2 cellular contexts compared by ENCODE assay signal in the genomic region with DNA sequence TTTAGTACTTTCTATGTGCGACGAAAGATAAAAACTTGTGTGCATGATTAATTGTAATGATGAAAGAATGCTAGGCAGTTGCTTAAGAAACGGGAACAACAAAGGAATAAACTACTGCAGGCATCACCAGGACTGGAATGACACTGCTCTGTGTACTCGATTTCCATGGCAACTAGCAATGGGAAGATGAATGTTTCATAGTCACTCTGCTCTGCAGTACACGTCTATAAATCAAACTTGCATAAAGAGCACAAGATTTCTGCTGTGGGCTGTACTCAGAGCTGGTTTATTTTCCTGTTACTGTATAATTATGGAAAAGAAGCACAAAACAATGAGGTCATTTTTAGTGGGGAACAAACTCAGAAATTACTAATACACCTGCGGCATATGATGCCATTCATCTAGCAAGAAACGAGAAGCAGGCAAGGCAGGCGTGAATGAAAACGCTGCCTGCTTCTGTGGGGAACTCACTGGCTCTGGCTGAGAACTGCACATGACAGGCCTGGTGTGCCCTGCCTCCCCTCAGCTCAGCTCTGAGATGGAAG.
TF ChIP-seq lines count a peak whose summit lies in the region.

No MANE protein-coding gene starts in this region.

TF ChIP-seq in HEK293, 187 proteins besides CTCF, POLR2A, EP300 and RAD21 (continued from another document and continues in another):
- TF ChIP-seq, protein P1, sequence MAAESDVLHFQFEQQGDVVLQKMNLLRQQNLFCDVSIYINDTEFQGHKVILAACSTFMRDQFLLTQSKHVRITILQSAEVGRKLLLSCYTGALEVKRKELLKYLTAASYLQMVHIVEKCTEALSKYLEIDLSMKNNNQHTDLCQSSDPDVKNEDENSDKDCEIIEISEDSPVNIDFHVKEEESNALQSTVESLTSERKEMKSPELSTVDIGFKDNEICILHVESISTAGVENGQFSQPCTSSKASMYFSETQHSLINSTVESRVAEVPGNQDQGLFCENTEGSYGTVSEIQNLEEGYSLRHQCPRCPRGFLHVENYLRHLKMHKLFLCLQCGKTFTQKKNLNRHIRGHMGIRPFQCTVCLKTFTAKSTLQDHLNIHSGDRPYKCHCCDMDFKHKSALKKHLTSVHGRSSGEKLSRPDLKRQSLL (tag by site-specific recombination; IDR thresholded peaks at IDR 0.05) = no peak
- TF ChIP-seq ZNF701 (tag by site-specific recombination; IDR thresholded peaks at IDR 0.05) = no peak
- TF ChIP-seq ZNF529 (tag by site-specific recombination; IDR thresholded peaks at IDR 0.05; ENCODE audit: insufficient replicate concordance) = no peak
- TF ChIP-seq ZNF626 (tag by site-specific recombination; IDR thresholded peaks at IDR 0.05) = no peak
- TF ChIP-seq ZNF24 (tag by site-specific recombination; IDR thresholded peaks at IDR 0.05) = peak; percentile 48; the same call in 1 of the 2 replicates
- TF ChIP-seq ZNF596 (tag by site-specific recombination; IDR thresholded peaks at IDR 0.05) = no peak
- no peak for TF ChIP-seq ZNF214 (tag by site-specific recombination; IDR thresholded peaks at IDR 0.05; ENCODE audit: borderline replicate concordance)
- TF ChIP-seq ZBTB20 (tag by site-specific recombination; IDR thresholded peaks at IDR 0.05) = peak; percentile 32; the same call in 1 of the 2 replicates
- TF ChIP-seq, protein P2, sequence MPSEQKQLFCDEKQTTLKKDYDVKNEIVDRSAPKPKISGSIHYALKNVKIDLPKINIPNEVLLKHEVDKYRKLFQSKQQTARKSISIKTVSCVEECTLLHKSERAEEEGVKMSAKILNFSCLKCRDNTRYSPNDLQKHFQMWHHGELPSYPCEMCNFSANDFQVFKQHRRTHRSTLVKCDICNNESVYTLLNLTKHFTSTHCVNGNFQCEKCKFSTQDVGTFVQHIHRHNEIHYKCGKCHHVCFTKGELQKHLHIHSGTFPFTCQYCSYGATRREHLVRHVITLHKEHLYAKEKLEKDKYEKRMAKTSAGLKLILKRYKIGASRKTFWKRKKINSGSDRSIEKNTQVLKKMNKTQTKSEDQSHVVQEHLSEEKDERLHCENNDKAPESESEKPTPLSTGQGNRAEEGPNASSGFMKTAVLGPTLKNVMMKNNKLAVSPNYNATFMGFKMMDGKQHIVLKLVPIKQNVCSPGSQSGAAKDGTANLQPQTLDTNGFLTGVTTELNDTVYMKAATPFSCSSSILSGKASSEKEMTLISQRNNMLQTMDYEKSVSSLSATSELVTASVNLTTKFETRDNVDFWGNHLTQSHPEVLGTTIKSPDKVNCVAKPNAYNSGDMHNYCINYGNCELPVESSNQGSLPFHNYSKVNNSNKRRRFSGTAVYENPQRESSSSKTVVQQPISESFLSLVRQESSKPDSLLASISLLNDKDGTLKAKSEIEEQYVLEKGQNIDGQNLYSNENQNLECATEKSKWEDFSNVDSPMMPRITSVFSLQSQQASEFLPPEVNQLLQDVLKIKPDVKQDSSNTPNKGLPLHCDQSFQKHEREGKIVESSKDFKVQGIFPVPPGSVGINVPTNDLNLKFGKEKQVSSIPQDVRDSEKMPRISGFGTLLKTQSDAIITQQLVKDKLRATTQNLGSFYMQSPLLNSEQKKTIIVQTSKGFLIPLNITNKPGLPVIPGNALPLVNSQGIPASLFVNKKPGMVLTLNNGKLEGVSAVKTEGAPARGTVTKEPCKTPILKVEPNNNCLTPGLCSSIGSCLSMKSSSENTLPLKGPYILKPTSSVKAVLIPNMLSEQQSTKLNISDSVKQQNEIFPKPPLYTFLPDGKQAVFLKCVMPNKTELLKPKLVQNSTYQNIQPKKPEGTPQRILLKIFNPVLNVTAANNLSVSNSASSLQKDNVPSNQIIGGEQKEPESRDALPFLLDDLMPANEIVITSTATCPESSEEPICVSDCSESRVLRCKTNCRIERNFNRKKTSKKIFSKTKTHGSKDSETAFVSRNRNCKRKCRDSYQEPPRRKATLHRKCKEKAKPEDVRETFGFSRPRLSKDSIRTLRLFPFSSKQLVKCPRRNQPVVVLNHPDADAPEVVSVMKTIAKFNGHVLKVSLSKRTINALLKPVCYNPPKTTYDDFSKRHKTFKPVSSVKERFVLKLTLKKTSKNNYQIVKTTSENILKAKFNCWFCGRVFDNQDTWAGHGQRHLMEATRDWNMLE (tag by site-specific recombination; conservative IDR thresholded peaks at IDR 0.05; ENCODE audit: low read depth) = peak; percentile 20; the same call in 1 of the 2 replicates
- TF ChIP-seq, protein P3, sequence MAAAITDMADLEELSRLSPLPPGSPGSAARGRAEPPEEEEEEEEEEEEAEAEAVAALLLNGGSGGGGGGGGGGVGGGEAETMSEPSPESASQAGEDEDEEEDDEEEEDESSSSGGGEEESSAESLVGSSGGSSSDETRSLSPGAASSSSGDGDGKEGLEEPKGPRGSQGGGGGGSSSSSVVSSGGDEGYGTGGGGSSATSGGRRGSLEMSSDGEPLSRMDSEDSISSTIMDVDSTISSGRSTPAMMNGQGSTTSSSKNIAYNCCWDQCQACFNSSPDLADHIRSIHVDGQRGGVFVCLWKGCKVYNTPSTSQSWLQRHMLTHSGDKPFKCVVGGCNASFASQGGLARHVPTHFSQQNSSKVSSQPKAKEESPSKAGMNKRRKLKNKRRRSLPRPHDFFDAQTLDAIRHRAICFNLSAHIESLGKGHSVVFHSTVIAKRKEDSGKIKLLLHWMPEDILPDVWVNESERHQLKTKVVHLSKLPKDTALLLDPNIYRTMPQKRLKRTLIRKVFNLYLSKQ (tag by site-specific recombination; IDR thresholded peaks at IDR 0.05; ENCODE audit: borderline replicate concordance) = no peak
- TF ChIP-seq ZNF629 (tag by site-specific recombination; IDR thresholded peaks at IDR 0.05) = peak; percentile 63
- TF ChIP-seq, protein P4, sequence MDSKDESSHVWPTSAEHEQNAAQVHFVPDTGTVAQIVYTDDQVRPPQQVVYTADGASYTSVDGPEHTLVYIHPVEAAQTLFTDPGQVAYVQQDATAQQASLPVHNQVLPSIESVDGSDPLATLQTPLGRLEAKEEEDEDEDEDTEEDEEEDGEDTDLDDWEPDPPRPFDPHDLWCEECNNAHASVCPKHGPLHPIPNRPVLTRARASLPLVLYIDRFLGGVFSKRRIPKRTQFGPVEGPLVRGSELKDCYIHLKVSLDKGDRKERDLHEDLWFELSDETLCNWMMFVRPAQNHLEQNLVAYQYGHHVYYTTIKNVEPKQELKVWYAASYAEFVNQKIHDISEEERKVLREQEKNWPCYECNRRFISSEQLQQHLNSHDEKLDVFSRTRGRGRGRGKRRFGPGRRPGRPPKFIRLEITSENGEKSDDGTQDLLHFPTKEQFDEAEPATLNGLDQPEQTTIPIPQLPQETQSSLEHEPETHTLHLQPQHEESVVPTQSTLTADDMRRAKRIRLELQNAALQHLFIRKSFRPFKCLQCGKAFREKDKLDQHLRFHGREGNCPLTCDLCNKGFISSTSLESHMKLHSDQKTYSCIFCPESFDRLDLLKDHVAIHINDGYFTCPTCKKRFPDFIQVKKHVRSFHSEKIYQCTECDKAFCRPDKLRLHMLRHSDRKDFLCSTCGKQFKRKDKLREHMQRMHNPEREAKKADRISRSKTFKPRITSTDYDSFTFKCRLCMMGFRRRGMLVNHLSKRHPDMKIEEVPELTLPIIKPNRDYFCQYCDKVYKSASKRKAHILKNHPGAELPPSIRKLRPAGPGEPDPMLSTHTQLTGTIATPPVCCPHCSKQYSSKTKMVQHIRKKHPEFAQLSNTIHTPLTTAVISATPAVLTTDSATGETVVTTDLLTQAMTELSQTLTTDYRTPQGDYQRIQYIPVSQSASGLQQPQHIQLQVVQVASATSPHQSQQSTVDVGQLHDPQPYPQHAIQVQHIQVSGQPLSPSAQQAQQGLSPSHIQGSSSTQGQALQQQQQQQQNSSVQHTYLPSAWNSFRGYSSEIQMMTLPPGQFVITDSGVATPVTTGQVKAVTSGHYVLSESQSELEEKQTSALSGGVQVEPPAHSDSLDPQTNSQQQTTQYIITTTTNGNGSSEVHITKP (tag by site-specific recombination; IDR thresholded peaks at IDR 0.05) = peak; percentile 71
- no peak for TF ChIP-seq HOXA7 (CRISPR knock-in tag; IDR thresholded peaks at IDR 0.05; ENCODE audit: borderline replicate concordance)

TF ChIP-seq in SK-N-SH, 30 proteins besides CTCF, POLR2A, EP300 and RAD21 (continued from another document):
- TF ChIP-seq, protein P5, sequence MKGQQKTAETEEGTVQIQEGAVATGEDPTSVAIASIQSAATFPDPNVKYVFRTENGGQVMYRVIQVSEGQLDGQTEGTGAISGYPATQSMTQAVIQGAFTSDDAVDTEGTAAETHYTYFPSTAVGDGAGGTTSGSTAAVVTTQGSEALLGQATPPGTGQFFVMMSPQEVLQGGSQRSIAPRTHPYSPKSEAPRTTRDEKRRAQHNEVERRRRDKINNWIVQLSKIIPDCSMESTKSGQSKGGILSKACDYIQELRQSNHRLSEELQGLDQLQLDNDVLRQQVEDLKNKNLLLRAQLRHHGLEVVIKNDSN (IDR thresholded peaks at IDR 0.05; ENCODE audit: borderline replicate concordance, low read depth) = no peak
